8 cellular contexts compared by ENCODE assay signal in the genomic region with DNA sequence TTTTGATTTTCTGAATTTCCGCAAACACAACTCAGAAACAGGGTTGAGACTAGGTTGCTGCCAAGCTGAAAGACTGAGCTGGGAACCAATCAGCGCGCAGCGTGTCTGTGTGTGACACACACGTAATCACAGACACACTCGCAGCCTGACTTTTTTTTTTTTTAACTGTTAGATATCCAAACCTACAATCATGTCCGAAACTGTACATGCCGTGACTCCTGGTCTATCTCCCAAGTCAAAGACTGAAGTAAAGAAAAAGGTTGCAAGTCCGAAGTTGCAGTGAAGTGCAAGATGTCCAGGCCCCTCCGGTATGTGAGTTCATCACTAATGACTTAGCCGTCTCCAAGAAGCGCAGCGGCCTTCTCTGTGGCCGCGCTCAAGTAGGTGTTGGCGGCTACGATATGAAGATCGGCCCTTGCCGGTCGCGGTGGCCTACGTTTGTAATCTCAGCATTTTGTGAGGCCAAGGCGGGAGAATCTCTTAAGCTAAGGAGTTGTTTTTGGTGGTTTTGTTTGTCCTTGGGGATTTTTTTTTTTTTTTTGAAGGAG.
DNase-seq lines count a peak whose midpoint lies in the region; ATAC-seq lines count a peak whose summit lies in the region.

No MANE protein-coding gene starts in this region.

- ATAC-seq in left lobe of liver (peak; percentile 67), GM18873 (IDR thresholded peaks at IDR 0.05; ENCODE audit: low FRiP score, unreplicated experiment) (no peak)

- DNase-seq in DMS153 (lab: John Stamatoyannopoulos, UW) (peak; percentile 84), HCEC 1CT (peak; percentile 89), NCI-H460 (ENCODE audit: extremely low read depth, low read depth) (peak; percentile 80), dermis microvascular lymphatic vessel endothelial cell (ENCODE audit: low read depth in 2 of 2) (peak; percentile 95 to 98), left lobe of liver (ENCODE audit: low spot score) (peak; percentile 89)
- peak; percentile 75 to 83 for DNase-seq in activated CD4-positive, alpha-beta T cell treated with anti-CD3 and anti-CD28 coated beads, Interleukin-2, amount 50 U/mL, for 48 hours
- peak; percentile 57 to 61 for DNase-seq in stimulated activated CD4-positive, alpha-beta T cell treated with anti-CD3 and anti-CD28 coated beads, Interleukin-2, amount 100 ng/mL, for 48 hours
